In genomic region chr5:76474377-76474776, GRCh38 we compare ENCODE assay signal across 22 cellular contexts.
DNase-seq lines count a peak whose midpoint lies in the region; ATAC-seq, FAIRE-seq and TF ChIP-seq lines count a peak whose summit lies in the region.
"Had no signal": no experiment of that assay in that cellular context is flagged by ENCODE, and none has a peak within 500 bp of the region (broad histone marks: within the 10 kb centered on the region; RNA-seq: fewer than 3 reads in every experiment).

No MANE protein-coding gene starts in this region.

- peak overlapping the region; percentile 76 for H3K27ac ChIP-seq in KOPT-K1 (ENCODE audit: low read depth, low read length, poor library complexity, severe bottlenecking)
- H3K27ac ChIP-seq in K562 (ENCODE audit: extremely low read depth, low read depth, low read length), result no peak overlapping the region
- H3K27ac ChIP-seq in GM23248, result no peak overlapping the region
- H3K27ac ChIP-seq: right atrium auricular region, SJCRH30, tibial nerve had no signal

- no peak for TF ChIP-seq EP300 in K562 (IDR thresholded peaks at IDR 0.05; ENCODE audit: low read length)

- in situ Hi-C loops in K562 (cut with MboI) (no loop called here), GM23248 (cut with MboI) (no loop called here)

- no peak overlapping the region for H3K4me3 ChIP-seq in K562
- no peak overlapping the region for H3K4me3 ChIP-seq in GM23248
- H3K4me3 ChIP-seq: MG63, right atrium auricular region, SJCRH30, tibial nerve had no signal

- peaks cover 82% of the 10 kb centered on the region for H3K4me1 Mint-ChIP-seq in activated naive CD8-positive, alpha-beta T cell (ENCODE audit: low read depth)
- peaks cover 64% of the 10 kb centered on the region for H3K4me1 Mint-ChIP-seq in activated naive CD8-positive, alpha-beta T cell treated with anti-CD3 and anti-CD28 coated beads, Interleukin-2, amount 50 U/mL, for 24 hours
- H3K4me1 Mint-ChIP-seq in stimulated activated effector memory CD8-positive, alpha-beta T cell treated with anti-CD3 and anti-CD28 coated beads, Interleukin-12 subunit alpha, Interleukin-12 subunit beta, amount 100 ng/mL, for 72 hours, result peaks cover 64% of the 10 kb centered on the region

- H3K27ac Mint-ChIP-seq in activated naive CD8-positive, alpha-beta T cell, result peak overlapping the region; percentile 90
- no peak overlapping the region for H3K27ac Mint-ChIP-seq in activated naive CD8-positive, alpha-beta T cell treated with anti-CD3 and anti-CD28 coated beads, Interleukin-2, amount 50 U/mL, for 24 hours
- peak overlapping the region; percentile 92 for H3K27ac Mint-ChIP-seq in stimulated activated effector memory CD8-positive, alpha-beta T cell treated with anti-CD3 and anti-CD28 coated beads, Interleukin-12 subunit alpha, Interleukin-12 subunit beta, amount 100 ng/mL, for 72 hours
- H3K27ac Mint-ChIP-seq: dendritic cell treated with granulocyte-macrophage colony-stimulating factor and Interleukin-4, amounts not matched to agents 40 ng/mL and 50 ng/mL, for 4 days had no signal

- POLR2A ChIA-PET in K562 (lab: Yijun Ruan, JAX) (interaction anchor here (0.7 kb wide), 1 partner anchor 163 kb away, joined by 3 read pairs; no protein-coding TSS in a partner anchor), GM10248 (lab: Yijun Ruan, JAX) (no interaction called here)

- BruUV-seq in K562 (replicated peaks; lab: Mats Ljungman, UMichigan), result no TSS peak

- CTCF ChIA-PET in K562 (lab: Yijun Ruan, JAX; ENCODE audit: low intra/inter-chr PET ratio), result no interaction called here
- CTCF ChIA-PET in GM10248 (lab: Yijun Ruan, JAX), result interaction anchor here (0.7 to 2.2 kb wide), 3 partner anchors 11 to 24 kb away, joined by 3 to 6 read pairs (median 5); no protein-coding TSS in a partner anchor

- ATAC-seq in activated naive CD8-positive, alpha-beta T cell treated with anti-CD3 and anti-CD28 coated beads, Interleukin-2, amount 50 U/mL, for 24 hours, result no peak
- ATAC-seq in K562, result no peak
- ATAC-seq in stimulated activated effector memory CD8-positive, alpha-beta T cell treated with anti-CD3 and anti-CD28 coated beads, Interleukin-12 subunit alpha, Interleukin-12 subunit beta, amount 100 ng/mL, for 72 hours, result no peak
- ATAC-seq: left colon had no signal

- intact Hi-C loops in K562 (cut with micrococcal nuclease), result no loop called here

- H3K4me1 ChIP-seq in K562 (replicated peaks in 1 of 2; ENCODE audit: control insufficient read depth in 2 of 2, insufficient read depth in 2 of 2, low read length in 2 of 2), result peaks cover 5 to 20% of the 10 kb centered on the region in 2 experiments; a peak in 3 of 5 replicates
- H3K4me1 ChIP-seq in GM23248 (ENCODE audit: insufficient read depth), result no peaks in the 10 kb centered on the region
- H3K4me1 ChIP-seq: right atrium auricular region, SJCRH30 had no signal

- DNase-seq in activated naive CD8-positive, alpha-beta T cell treated with anti-CD3 and anti-CD28 coated beads, Interleukin-2, amount 50 U/mL, for 24 hours, result no peak
- DNase-seq in K562 (ENCODE audit: extremely low read depth in 1 of 4, low spot score in 3 of 4) (no peak), GM23248 (no peak), GM10248 (ENCODE audit: extremely low spot score) (no peak)
- DNase-seq in stimulated activated effector memory CD8-positive, alpha-beta T cell treated with anti-CD3 and anti-CD28 coated beads, Interleukin-12 subunit alpha, Interleukin-12 subunit beta, amount 100 ng/mL, for 72 hours (ENCODE audit: low spot score in 2 of 2), result no peak
- DNase-seq in activated CD8-positive, alpha-beta memory T cell treated with anti-CD3 and anti-CD28 coated beads, Interleukin-2, amount 50 U/mL, for 4 hours, result no peak
- DNase-seq: activated B cell treated with CpG ODN at 0.5 μM for 24 hours, DMS79, erythroblast, GDM1, left colon, MG63, NCI-H1105, NCI-H187 treated with DMSO at 0.1 percent for 48 hours, NCI-H2171, posterior cingulate gyrus, SJCRH30 had no signal

- H3F3A ChIP-seq in GM23248 (ENCODE audit: insufficient read depth), result no peaks in the 10 kb centered on the region

- TF ChIP-seq CTCF in K562 (IDR thresholded peaks at IDR 0.05 in 2 of 3, conservative IDR thresholded peaks at IDR 0.05 in 1 of 3; ENCODE audit: insufficient read depth in 2 of 3, low read depth in 1 of 3, low read length in 3 of 3) (no peak), GM10248 (IDR thresholded peaks at IDR 0.05; ENCODE audit: control extremely low read depth, extremely low read depth, low read depth, missing control alignments) (no peak)

- H3K4me3 Mint-ChIP-seq in activated naive CD8-positive, alpha-beta T cell, result no peak overlapping the region
- no peak overlapping the region for H3K4me3 Mint-ChIP-seq in activated naive CD8-positive, alpha-beta T cell treated with anti-CD3 and anti-CD28 coated beads, Interleukin-2, amount 50 U/mL, for 24 hours
- H3K4me3 Mint-ChIP-seq in stimulated activated effector memory CD8-positive, alpha-beta T cell treated with anti-CD3 and anti-CD28 coated beads, Interleukin-12 subunit alpha, Interleukin-12 subunit beta, amount 100 ng/mL, for 72 hours, result no peak overlapping the region
- H3K4me3 Mint-ChIP-seq: activated B cell treated with CpG ODN at 0.5 μM for 24 hours; dendritic cell treated with granulocyte-macrophage colony-stimulating factor and Interleukin-4, amounts not matched to agents 40 ng/mL and 50 ng/mL, for 4 days had no signal

- no peaks in the 10 kb centered on the region for H3K9me2 ChIP-seq in GM23248 (ENCODE audit: insufficient read depth)

- no peak for FAIRE-seq in K562 (lab: Jason Lieb, UNC)

- H3K36me3 Mint-ChIP-seq in activated naive CD8-positive, alpha-beta T cell, result peaks cover 11% of the 10 kb centered on the region
- no peaks in the 10 kb centered on the region for H3K36me3 Mint-ChIP-seq in activated naive CD8-positive, alpha-beta T cell treated with anti-CD3 and anti-CD28 coated beads, Interleukin-2, amount 50 U/mL, for 24 hours (ENCODE audit: low read depth)
- H3K36me3 Mint-ChIP-seq in stimulated activated effector memory CD8-positive, alpha-beta T cell treated with anti-CD3 and anti-CD28 coated beads, Interleukin-12 subunit alpha, Interleukin-12 subunit beta, amount 100 ng/mL, for 72 hours, result peaks cover 21% of the 10 kb centered on the region

- peak overlapping the region; percentile 6; the same call in 1 of the 2 replicates for H3K4me2 ChIP-seq in K562 (ENCODE audit: insufficient read depth, low read length)
- no peak overlapping the region for H3K4me2 ChIP-seq in GM23248 (ENCODE audit: unreplicated experiment)

- H3K9me3 Mint-ChIP-seq in activated naive CD8-positive, alpha-beta T cell (ENCODE audit: low read depth), result no peaks in the 10 kb centered on the region
- peaks cover 7% of the 10 kb centered on the region for H3K9me3 Mint-ChIP-seq in activated naive CD8-positive, alpha-beta T cell treated with anti-CD3 and anti-CD28 coated beads, Interleukin-2, amount 50 U/mL, for 24 hours
- peaks cover 4% of the 10 kb centered on the region for H3K9me3 Mint-ChIP-seq in stimulated activated effector memory CD8-positive, alpha-beta T cell treated with anti-CD3 and anti-CD28 coated beads, Interleukin-12 subunit alpha, Interleukin-12 subunit beta, amount 100 ng/mL, for 72 hours
- H3K9me3 Mint-ChIP-seq: dendritic cell treated with granulocyte-macrophage colony-stimulating factor and Interleukin-4, amounts not matched to agents 40 ng/mL and 50 ng/mL, for 4 days had no signal

- H3K27me3 ChIP-seq in K562 (ENCODE audit: control insufficient read depth in 2 of 2, insufficient read depth in 2 of 2, low read length in 2 of 2) (no peaks in the 10 kb centered on the region), GM23248 (replicated peaks; ENCODE audit: insufficient read depth) (no peaks in the 10 kb centered on the region)
- H3K27me3 ChIP-seq: MG63, right atrium auricular region, SJCRH30, tibial nerve had no signal

- WGBS in K562 (ENCODE audit: insufficient coverage, low coverage, missing lambda C conversion rate), result 29% methylated on average over 2 of the region's 2 CpGs
- WGBS in GM23248 (ENCODE audit: low coverage in 1 of 2, low lambda C conversion rate in 2 of 2, missing lambda C conversion rate in 2 of 2), 2 experiments, result 0 to 2% methylated on average over 2 of the region's 2 CpGs

- H3K79me2 ChIP-seq in K562 (ENCODE audit: control insufficient read depth, insufficient read depth, low read length) (no peaks in the 10 kb centered on the region), GM23248 (ENCODE audit: insufficient read depth) (no peaks in the 10 kb centered on the region)

- no peak for TF ChIP-seq RAD21 in K562 (CRISPR knock-in tag; conservative IDR thresholded peaks at IDR 0.05 in 1 of 2, IDR thresholded peaks at IDR 0.05 in 1 of 2)

- H2AFZ ChIP-seq in K562 (ENCODE audit: low read depth, low read length) (no peak overlapping the region), GM23248 (no peak overlapping the region)

- no peak for TF ChIP-seq POLR2A in K562 (conservative IDR thresholded peaks at IDR 0.05)

- H3K36me3 ChIP-seq in KOPT-K1 (ENCODE audit: insufficient read depth, low read length) (no peaks in the 10 kb centered on the region), K562 (ENCODE audit: control insufficient read depth, insufficient read depth, low read length) (no peaks in the 10 kb centered on the region), GM23248 (ENCODE audit: low read depth) (no peaks in the 10 kb centered on the region)
- H3K36me3 ChIP-seq: MG63, right atrium auricular region, SJCRH30, tibial nerve had no signal

- H3K9ac ChIP-seq in K562 (ENCODE audit: insufficient read depth in 1 of 2, low read depth in 2 of 2, low read length in 2 of 2) (no peak overlapping the region), GM23248 (no peak overlapping the region)

- no peaks in the 10 kb centered on the region for H3K9me1 ChIP-seq in K562 (ENCODE audit: control insufficient read depth, insufficient read depth, low read length)

- H3K9me3 ChIP-seq in KOPT-K1 (ENCODE audit: insufficient read depth, low read length, poor library complexity, severe bottlenecking) (no peaks in the 10 kb centered on the region), K562 (replicated peaks; ENCODE audit: control insufficient read depth, insufficient read depth, low read depth, low read length) (no peaks in the 10 kb centered on the region), GM23248 (ENCODE audit: low read depth) (no peaks in the 10 kb centered on the region)
- H3K9me3 ChIP-seq: MG63, right atrium auricular region, SJCRH30, tibial nerve had no signal

- no peaks in the 10 kb centered on the region for H4K20me1 ChIP-seq in K562 (replicated peaks; ENCODE audit: control insufficient read depth, insufficient read depth, low read length)
- no peaks in the 10 kb centered on the region for H4K20me1 ChIP-seq in GM23248 (ENCODE audit: insufficient read depth)

- H3K27me3 Mint-ChIP-seq in activated naive CD8-positive, alpha-beta T cell, result no peaks in the 10 kb centered on the region
- no peaks in the 10 kb centered on the region for H3K27me3 Mint-ChIP-seq in activated naive CD8-positive, alpha-beta T cell treated with anti-CD3 and anti-CD28 coated beads, Interleukin-2, amount 50 U/mL, for 24 hours
- H3K27me3 Mint-ChIP-seq: activated B cell treated with CpG ODN at 0.5 μM for 24 hours; dendritic cell treated with granulocyte-macrophage colony-stimulating factor and Interleukin-4, amounts not matched to agents 40 ng/mL and 50 ng/mL, for 4 days had no signal

TF ChIP-seq in K562, 482 proteins besides CTCF, POLR2A, EP300 and RAD21:
- TF ChIP-seq FOXM1 (IDR thresholded peaks at IDR 0.05; ENCODE audit: low read depth), result no peak
- TF ChIP-seq FOXM1 (CRISPR knock-in tag; IDR thresholded peaks at IDR 0.05; ENCODE audit: low read depth), result no peak
